Comparison of ENCODE assay signal across 15 cellular contexts in genomic region chr18:5444847-5445246, GRCh38.
DNase-seq lines count a peak whose midpoint lies in the region; ATAC-seq and TF ChIP-seq lines count a peak whose summit lies in the region.
"Had no signal": no experiment of that assay in that cellular context is flagged by ENCODE, and none has a peak within 500 bp of the region (broad histone marks: within the 10 kb centered on the region; RNA-seq: fewer than 3 reads in every experiment).

No MANE protein-coding gene starts in this region.

- CTCF ChIA-PET in HEK293 (lab: Yijun Ruan, JAX) = no interaction called here

- POLR2A ChIA-PET in HEK293 (lab: Yijun Ruan, JAX) = no interaction called here

- TF ChIP-seq CTCF in HEK293 (tag by site-specific recombination; IDR thresholded peaks at IDR 0.05) = no peak
- TF ChIP-seq CTCF in parathyroid adenoma (IDR thresholded peaks at IDR 0.05) = no peak
- TF ChIP-seq CTCF in left lung (IDR thresholded peaks at IDR 0.05) = no peak

- H3K27me3 ChIP-seq in parathyroid adenoma (ENCODE audit: control insufficient read depth, insufficient read depth, low read length) = no peaks in the 10 kb centered on the region
- no peaks in the 10 kb centered on the region for H3K27me3 ChIP-seq in left lung

- DNase-seq in NOMO-1 (lab: John Stamatoyannopoulos, UW; ENCODE audit: unreplicated experiment in 2 of 2) (peak; percentile 54 to 86), left lung (no peak), NCI-H2029 treated with DMSO at 0.1 percent for 48 hours (lab: John Stamatoyannopoulos, UW) (no peak), midbrain (lab: John Stamatoyannopoulos, UW) (no peak)
- DNase-seq: activated CD4-positive, alpha-beta T cell treated with anti-CD3 and anti-CD28 coated beads, Interleukin-2, amount 50 U/mL, for 48 hours; activated T-cell treated with anti-CD3 and anti-CD28 coated beads, Interleukin-2, amount 50 U/mL, for 24 hours; H9; mammary epithelial cell; NCI-H146; NCI-H2227 treated with DMSO at 0.1 percent for 48 hours; SW 1271 had no signal

- peaks cover 0 to 5% of the 10 kb centered on the region in 2 experiments; a peak in 1 of 3 replicates for H3K36me3 ChIP-seq in HEK293 (ENCODE audit: control insufficient read depth in 2 of 2, insufficient read depth in 1 of 2, low read length in 2 of 2)
- no peaks in the 10 kb centered on the region for H3K36me3 ChIP-seq in parathyroid adenoma (ENCODE audit: control insufficient read depth, insufficient read depth, low read length)
- H3K36me3 ChIP-seq in left lung = no peaks in the 10 kb centered on the region

- intact Hi-C loops in left lung (cut with DNase I) = no loop called here

- H3K4me1 ChIP-seq in HEK293 (ENCODE audit: control insufficient read depth, insufficient read depth, low read length) = no peaks in the 10 kb centered on the region
- peaks cover 11% of the 10 kb centered on the region for H3K4me1 ChIP-seq in parathyroid adenoma
- peaks cover 0 to 11% of the 10 kb centered on the region in 2 donors for H3K4me1 ChIP-seq in left lung

- peak overlapping the region; percentile 0 for H2AFZ ChIP-seq in parathyroid adenoma

- no peak overlapping the region for H3K4me2 ChIP-seq in parathyroid adenoma (ENCODE audit: low read length)

- ATAC-seq in GM18508 (IDR thresholded peaks at IDR 0.05; ENCODE audit: insufficient read depth, unreplicated experiment) (peak; percentile 74), left lung (no peak)
- ATAC-seq: natural killer cell treated with Interleukin-12 subunit alpha and Interleukin-12 subunit beta and Interleukin-15 and Interleukin-18, amount 100 ng/mL, for 72 hours had no signal

- H3K9me3 ChIP-seq in HEK293 (ENCODE audit: control insufficient read depth, insufficient read depth, low read depth, low read length) = no peaks in the 10 kb centered on the region
- no peaks in the 10 kb centered on the region for H3K9me3 ChIP-seq in parathyroid adenoma (ENCODE audit: control insufficient read depth, low read length)
- H3K9me3 ChIP-seq in left lung = no peaks in the 10 kb centered on the region

- peaks cover 22% of the 10 kb centered on the region for H3K79me2 ChIP-seq in parathyroid adenoma

- H3K27ac ChIP-seq in HEK293 (ENCODE audit: extremely low read depth, low read depth, low read length) (no peak overlapping the region), parathyroid adenoma (peak overlapping the region; percentile 59), left lung (no peak overlapping the region)

- H3K9ac ChIP-seq in parathyroid adenoma = no peak overlapping the region

- H3K4me3 ChIP-seq in HEK293 (ENCODE audit: low read depth, low read length) (no peak overlapping the region), parathyroid adenoma (ENCODE audit: low read depth, low read length) (no peak overlapping the region), left lung (no peak overlapping the region)

TF ChIP-seq in HEK293, 187 proteins besides CTCF, POLR2A, EP300 and RAD21:
- TF ChIP-seq ZNF2 (tag by site-specific recombination; IDR thresholded peaks at IDR 0.05) (no peak), ZNF558 (tag by site-specific recombination; IDR thresholded peaks at IDR 0.05) (no peak), KLF17 (tag by site-specific recombination; IDR thresholded peaks at IDR 0.05) (no peak), ZNF449 (tag by site-specific recombination; IDR thresholded peaks at IDR 0.05) (no peak), PRDM1 (tag by site-specific recombination; IDR thresholded peaks at IDR 0.05) (peak; percentile 90), ZNF629 (tag by site-specific recombination; IDR thresholded peaks at IDR 0.05) (no peak), HOXA7 (CRISPR knock-in tag; IDR thresholded peaks at IDR 0.05; ENCODE audit: borderline replicate concordance) (no peak), ZNF221 (tag by site-specific recombination; IDR thresholded peaks at IDR 0.05; ENCODE audit: borderline replicate concordance) (no peak), ZNF843 (tag by site-specific recombination; IDR thresholded peaks at IDR 0.05) (no peak)

Comparison
In these comparisons a context has a peak if more than half of its experiments do, and no peak if none do; other contexts are left out.
1. DNase-seq: peak in NOMO-1 (2 of 2); none in left lung (0 of 2), NCI-H2029 treated with DMSO at 0.1 percent for 48 hours (single experiment) and midbrain (single experiment).